Comparison of ENCODE assay signal across 24 cellular contexts in genomic region chrX:68795741-68796140, GRCh38.
"Had no signal": no experiment of that assay in that cellular context is flagged by ENCODE, and none has a peak within 500 bp of the region (broad histone marks: within the 10 kb centered on the region; RNA-seq: fewer than 3 reads in every experiment).

No MANE protein-coding gene starts in this region.

- H3K4me2 ChIP-seq: neural progenitor cell had no signal

- H3K27ac ChIP-seq: neural progenitor cell, pancreas, prostate gland, right lobe of liver, sigmoid colon, stomach, thoracic aorta, thyroid gland, tibial nerve, upper lobe of left lung, vagina had no signal

- H3K4me1 ChIP-seq: neural progenitor cell, pancreas, prostate gland, sigmoid colon, stomach, thyroid gland, tibial nerve, upper lobe of left lung, vagina had no signal

- H2AFZ ChIP-seq: neural progenitor cell had no signal

- H3K27me3 ChIP-seq: neural progenitor cell, right lobe of liver, sigmoid colon, thyroid gland, upper lobe of left lung, vagina had no signal

- DNase-seq: natural killer cell; occipital lobe; pancreas; retina; right cardiac atrium; right lobe of liver; sigmoid colon; small intestine; stimulated activated CD4-positive, alpha-beta T cell treated with anti-CD3 and anti-CD28 coated beads, Interleukin-15, amount 100 ng/mL, for 24 hours; stimulated activated CD4-positive, alpha-beta T cell treated with anti-CD3 and anti-CD28 coated beads, Interleukin-2, amount 100 ng/mL, for 24 hours; stimulated activated CD4-positive, alpha-beta T cell treated with anti-CD3 and anti-CD28 coated beads, Interleukin-2, amount 100 ng/mL, for 48 hours; stimulated activated CD4-positive, alpha-beta T cell treated with anti-CD3 and anti-CD28 coated beads, Interleukin-4, amount 100 ng/mL, for 24 hours; stimulated activated naive B cell treated with anti-CD40 and anti-IgM and Interleukin-4, amounts not matched to agents 10 μg/mL and 1 μg/mL and 100 μg/mL, for 72 hours; stimulated activated naive CD4-positive, alpha-beta T cell treated with Interleukin-2 at 50 U/mL for 16 hours; stomach; thyroid gland; trophoblast cell; upper lobe of left lung had no signal

- H3K9me3 ChIP-seq: pancreas, prostate gland, right lobe of liver, sigmoid colon, thoracic aorta, thyroid gland, vagina had no signal

- H3K4me3 ChIP-seq: neural progenitor cell, pancreas, prostate gland, right lobe of liver, sigmoid colon, stomach, thoracic aorta, thyroid gland, tibial nerve, upper lobe of left lung, vagina had no signal

- ATAC-seq: natural killer cell; pancreas; right lobe of liver; stimulated activated effector memory CD8-positive, alpha-beta T cell treated with anti-CD3 and anti-CD28 coated beads, Interleukin-12 subunit alpha, Interleukin-12 subunit beta, amount 100 ng/mL, for 72 hours; stimulated activated naive B cell treated with anti-CD40 and anti-IgM and Interleukin-4, amounts not matched to agents 10 μg/mL and 1 μg/mL and 100 μg/mL, for 72 hours had no signal

- H3K36me3 ChIP-seq: neural progenitor cell, pancreas, prostate gland, right lobe of liver, sigmoid colon, stomach, thoracic aorta, thyroid gland, tibial nerve, upper lobe of left lung, vagina had no signal
